In genomic region chr12:88471641-88472040, GRCh38 we compare ENCODE assay signal across 15 cellular contexts.
DNase-seq lines count a peak whose midpoint lies in the region; ATAC-seq and TF ChIP-seq lines count a peak whose summit lies in the region.
"Had no signal": no experiment of that assay in that cellular context is flagged by ENCODE, and none has a peak within 500 bp of the region (broad histone marks: within the 10 kb centered on the region; RNA-seq: fewer than 3 reads in every experiment).

No MANE protein-coding gene starts in this region.

- H3K79me2 ChIP-seq in neural progenitor cell (ENCODE audit: low read depth): no peaks in the 10 kb centered on the region

- H3K4me3 Mint-ChIP-seq in neural progenitor cell: no peak overlapping the region
- H3K4me3 Mint-ChIP-seq: activated CD4-positive, alpha-beta T cell treated with anti-CD3 and anti-CD28 coated beads for 36 hours; activated naive CD4-positive, alpha-beta T cell treated with anti-CD3 and anti-CD28 coated beads, Interleukin-2, amount 50 U/mL, for 24 hours had no signal

- H3K4me3 ChIP-seq in neural progenitor cell: no peak overlapping the region
- H3K4me3 ChIP-seq: thyroid gland had no signal

- peaks cover 30% of the 10 kb centered on the region for H3K9me3 Mint-ChIP-seq in neural progenitor cell

- peaks cover 33% of the 10 kb centered on the region for H3K4me1 ChIP-seq in neural progenitor cell
- H3K4me1 ChIP-seq: thyroid gland had no signal

- DNase-seq in Daoy (ENCODE audit: low read depth): peak; percentile 82
- peak; percentile 52 for DNase-seq in NCI-H69 (lab: John Stamatoyannopoulos, UW)
- DNase-seq in neural progenitor cell (ENCODE audit: low spot score): peak; percentile 77
- DNase-seq in DMS114 treated with DMSO at 0.1 percent for 48 hours (lab: John Stamatoyannopoulos, UW; ENCODE audit: unreplicated experiment): no peak
- no peak for DNase-seq in globus pallidus (ENCODE audit: low spot score)
- DNase-seq in dermis blood vessel endothelial cell: no peak
- DNase-seq in NCI-H1048 (lab: John Stamatoyannopoulos, UW): no peak
- DNase-seq: activated CD4-positive, alpha-beta T cell treated with anti-CD3 and anti-CD28 coated beads for 36 hours; COR-L47; NCI-H187 treated with DMSO at 0.1 percent for 48 hours; SIG-M5; stimulated activated CD4-positive, alpha-beta T cell treated with anti-CD3 and anti-CD28 coated beads, Interleukin-4, amount 100 ng/mL, for 4 hours; thyroid gland had no signal

- no peaks in the 10 kb centered on the region for H3K27me3 Mint-ChIP-seq in neural progenitor cell (ENCODE audit: insufficient read depth, low read depth)
- H3K27me3 Mint-ChIP-seq: activated naive CD4-positive, alpha-beta T cell treated with anti-CD3 and anti-CD28 coated beads, Interleukin-2, amount 50 U/mL, for 24 hours had no signal

- H3K36me3 Mint-ChIP-seq in neural progenitor cell: peaks cover 7% of the 10 kb centered on the region
- H3K36me3 Mint-ChIP-seq: activated naive CD4-positive, alpha-beta T cell treated with anti-CD3 and anti-CD28 coated beads, Interleukin-2, amount 50 U/mL, for 24 hours had no signal

- no peak overlapping the region for H3K27ac Mint-ChIP-seq in neural progenitor cell
- H3K27ac Mint-ChIP-seq: activated CD4-positive, alpha-beta T cell treated with anti-CD3 and anti-CD28 coated beads for 36 hours; activated naive CD4-positive, alpha-beta T cell treated with anti-CD3 and anti-CD28 coated beads, Interleukin-2, amount 50 U/mL, for 24 hours had no signal

- H3K27ac ChIP-seq in neural progenitor cell: peak overlapping the region; percentile 86
- H3K27ac ChIP-seq: thyroid gland had no signal

- no peak overlapping the region for H3K9ac ChIP-seq in neural progenitor cell

- H3K4me2 ChIP-seq in neural progenitor cell: peak overlapping the region; percentile 60

- H2AFZ ChIP-seq in neural progenitor cell (replicated peaks): no peak overlapping the region

- no peaks in the 10 kb centered on the region for H3K27me3 ChIP-seq in neural progenitor cell
- H3K27me3 ChIP-seq: thyroid gland had no signal

- peaks cover 17% of the 10 kb centered on the region for H3F3A ChIP-seq in neural progenitor cell (ENCODE audit: low read depth)

- H3K4me1 Mint-ChIP-seq in neural progenitor cell: peaks cover 26% of the 10 kb centered on the region
- H3K4me1 Mint-ChIP-seq: activated CD4-positive, alpha-beta T cell treated with anti-CD3 and anti-CD28 coated beads for 36 hours; activated naive CD4-positive, alpha-beta T cell treated with anti-CD3 and anti-CD28 coated beads, Interleukin-2, amount 50 U/mL, for 24 hours had no signal

- H3K9me3 ChIP-seq in neural progenitor cell (ENCODE audit: low read depth): no peaks in the 10 kb centered on the region
- H3K9me3 ChIP-seq: thyroid gland had no signal

- H3K36me3 ChIP-seq in neural progenitor cell: no peaks in the 10 kb centered on the region
- H3K36me3 ChIP-seq: thyroid gland had no signal

- peak; percentile 51 for ATAC-seq in esophagus mucosa
- ATAC-seq: activated CD4-positive, alpha-beta T cell treated with anti-CD3 and anti-CD28 coated beads for 36 hours had no signal

- TF ChIP-seq CTCF in neural progenitor cell (IDR thresholded peaks at IDR 0.05): no peak

- no peaks in the 10 kb centered on the region for H4K20me1 ChIP-seq in neural progenitor cell (ENCODE audit: low read depth)

Comparison
In these comparisons a context has a peak if more than half of its experiments do, and no peak if none do; other contexts are left out.
1. DNase-seq: peak in Daoy (single experiment), NCI-H69 (single experiment) and neural progenitor cell (single experiment); none in DMS114 treated with DMSO at 0.1 percent for 48 hours (single experiment), globus pallidus (single experiment), dermis blood vessel endothelial cell (single experiment) and NCI-H1048 (single experiment).